ENCODE assay signal across 8 cellular contexts in genomic region chr2:65129613-65130439, GRCh38. TPM values are rescaled to one million over a fixed set of nuclear protein-coding genes. Genes with fewer than 3 reads are reported as not detected.
DNase-seq lines count a peak whose midpoint lies in the region; ATAC-seq and TF ChIP-seq lines count a peak whose summit lies in the region.

Gene RAB1A (minus strand): TSS chr2:65130106. CDS start chr2:65129915, 191 bp downstream.

- peak within 1 kb of the TSS; percentile 98 for H3K27ac Mint-ChIP-seq in CD8-positive, alpha-beta T cell
- H3K27ac Mint-ChIP-seq in activated CD4-positive, alpha-beta memory T cell treated with anti-CD3 and anti-CD28 coated beads for 36 hours, result peak within 1 kb of the TSS; percentile 95

- under 1% methylated on average over 22 of the region's 73 CpGs for WGBS in right lobe of liver (ENCODE audit: insufficient coverage, low coverage, low lambda C conversion rate, missing lambda C conversion rate)

- H3K9me3 ChIP-seq in CD8-positive, alpha-beta T cell (ENCODE audit: low read length), result no peaks in the 10 kb centered on the region
- no peaks in the 10 kb centered on the region for H3K9me3 ChIP-seq in right lobe of liver

- H3K9me3 Mint-ChIP-seq in CD8-positive, alpha-beta T cell, result no peaks in the 10 kb centered on the region
- H3K9me3 Mint-ChIP-seq in activated CD4-positive, alpha-beta memory T cell treated with anti-CD3 and anti-CD28 coated beads for 36 hours, result no peaks in the 10 kb centered on the region

- CTCF ChIA-PET in CD8-positive, alpha-beta T cell (lab: Charles Lee), result interaction anchor here (0.8 to 2.5 kb wide), 8 partner anchors 18 to 212 kb away, joined by 3 to 12 read pairs (median 5); partner anchors contain the start of gene CEP68
- CTCF ChIA-PET in activated CD4-positive, alpha-beta memory T cell treated with anti-CD3 and anti-CD28 coated beads for 36 hours (lab: Charles Lee), result interaction anchor here (0.6 to 3.4 kb wide), 20 partner anchors 9 to 1542 kb away, joined by 3 to 29 read pairs (median 4); partner anchors contain the start of genes ACTR2 and WDPCP

- H3K27me3 Mint-ChIP-seq in CD8-positive, alpha-beta T cell (ENCODE audit: low read depth), result no peaks in the 10 kb centered on the region
- H3K27me3 Mint-ChIP-seq in activated CD4-positive, alpha-beta memory T cell treated with anti-CD3 and anti-CD28 coated beads for 36 hours, result no peaks in the 10 kb centered on the region

- H3K4me1 ChIP-seq in CD8-positive, alpha-beta T cell (ENCODE audit: insufficient read depth, low read length), result peaks cover 42% of the 10 kb centered on the region
- H3K4me1 ChIP-seq in right lobe of liver, result peaks cover 0 to 39% (median 11%) of the 10 kb centered on the region in 4 donors

- peak; percentile 98 to 100 (median 98) for DNase-seq in CD8-positive, alpha-beta T cell
- peak; percentile 99 for DNase-seq in HK-2 (ENCODE audit: unreplicated experiment)
- DNase-seq in NCI-H82 treated with DMSO at 0.1 percent for 48 hours (lab: John Stamatoyannopoulos, UW; ENCODE audit: unreplicated experiment), result peak; percentile 97
- peak; percentile 100 for DNase-seq in activated CD4-positive, alpha-beta memory T cell treated with anti-CD3 and anti-CD28 coated beads for 36 hours
- peak; percentile 98 to 100 (median 99) for DNase-seq in dorsolateral prefrontal cortex
- DNase-seq in right lobe of liver, result peak; percentile 100
- DNase-seq in stimulated activated CD4-positive, alpha-beta T cell treated with anti-CD3 and anti-CD28 coated beads, Interleukin-4, amount 100 ng/mL, for 4 hours, result peak; percentile 98 to 99

- no peak for TF ChIP-seq CTCF in CD8-positive, alpha-beta T cell (IDR thresholded peaks at IDR 0.05)
- TF ChIP-seq CTCF in dorsolateral prefrontal cortex (IDR thresholded peaks at IDR 0.05 in 54 of 56, conservative IDR thresholded peaks at IDR 0.05 in 2 of 56; ENCODE audit: low read depth in 1 of 56, partially characterized antibody in 56 of 56) (peak in 51 of 56 donors; percentile 27 to 79 (median 61)), right lobe of liver (IDR thresholded peaks at IDR 0.05) (peak in 3 of 4 donors; percentile 32 to 40 (median 33))

- peak; percentile 87 for TF ChIP-seq POLR2A in right lobe of liver (IDR thresholded peaks at IDR 0.05)

- no peaks in the 10 kb centered on the region for H3K27me3 ChIP-seq in CD8-positive, alpha-beta T cell (ENCODE audit: insufficient read depth, low read length)
- H3K27me3 ChIP-seq in dorsolateral prefrontal cortex (no peaks in the 10 kb centered on the region), right lobe of liver (no peaks in the 10 kb centered on the region)

- H3K27ac ChIP-seq in CD8-positive, alpha-beta T cell (ENCODE audit: low read depth, low read length), result peak within 1 kb of the TSS; percentile 91
- H3K27ac ChIP-seq in dorsolateral prefrontal cortex, result peak within 1 kb of the TSS; percentile 81 to 98 (median 93)
- peak within 1 kb of the TSS; percentile 94 to 98 (median 98) for H3K27ac ChIP-seq in right lobe of liver

- POLR2A ChIA-PET in CD8-positive, alpha-beta T cell (lab: Charles Lee), result interaction anchor here (0.6 to 2.4 kb wide), 22 partner anchors 10 to 1541 kb away, joined by 3 to 51 read pairs (median 4); partner anchors contain the start of genes ACTR2, AFTPH, CEP68 and MDH1
- POLR2A ChIA-PET in activated CD4-positive, alpha-beta memory T cell treated with anti-CD3 and anti-CD28 coated beads for 36 hours (lab: Charles Lee), result interaction anchor here (0.7 to 2.4 kb wide), 9 partner anchors 10 to 606 kb away, joined by 3 to 24 read pairs (median 5); partner anchors contain the start of genes ACTR2, AFTPH and CEP68

- H3K4me3 ChIP-seq in CD8-positive, alpha-beta T cell (ENCODE audit: low read depth, low read length), result peak within 1 kb of the TSS; percentile 88
- H3K4me3 ChIP-seq in dorsolateral prefrontal cortex (peak within 1 kb of the TSS; percentile 60 to 98 (median 86)), right lobe of liver (peak within 1 kb of the TSS; percentile 85 to 89 (median 87))

- peak; percentile 94 for ATAC-seq in CD8-positive, alpha-beta T cell
- peak; percentile 97 for ATAC-seq in GM19452 (IDR thresholded peaks at IDR 0.05; ENCODE audit: unreplicated experiment)
- peak; percentile 89 to 96 (median 92) for ATAC-seq in right lobe of liver

- peaks cover 16% of the 10 kb centered on the region for H3K36me3 Mint-ChIP-seq in CD8-positive, alpha-beta T cell
- H3K36me3 Mint-ChIP-seq in activated CD4-positive, alpha-beta memory T cell treated with anti-CD3 and anti-CD28 coated beads for 36 hours, result peaks cover 4% of the 10 kb centered on the region

- intact Hi-C loops in CD8-positive, alpha-beta T cell (cut with DNase I, micrococcal nuclease), result loop anchor here (1.0 to 10.0 kb wide), 15 partner anchors 38 to 1541 kb away; partner anchors contain the start of genes ACTR2 (in 2 of the 2), CEP68 (in 2 of the 2), MDH1 (in 2 of the 2) and PELI1 (in 2 of the 2)
- intact Hi-C loops in activated CD4-positive, alpha-beta memory T cell treated with anti-CD3 and anti-CD28 coated beads for 36 hours (cut with micrococcal nuclease), result loop anchor here (1.0 to 2.0 kb wide), 8 partner anchors 65 to 478 kb away; partner anchors contain the start of genes ACTR2, CEP68 and SPRED2
- intact Hi-C loops in dorsolateral prefrontal cortex (cut with DNase I) (loop anchor here (1.0 to 10.0 kb wide), 9 partner anchors 57 to 303 kb away; partner anchors contain the start of genes ACTR2 (in 2 of the 2), CEP68 (in 2 of the 2), SLC1A4 (in 1 of the 2) and SPRED2 (in 1 of the 2)), right lobe of liver (cut with DNase I) (no loop called here)

- H3K4me1 Mint-ChIP-seq in CD8-positive, alpha-beta T cell (ENCODE audit: low read depth), result peaks cover 47% of the 10 kb centered on the region
- peaks cover 37% of the 10 kb centered on the region for H3K4me1 Mint-ChIP-seq in activated CD4-positive, alpha-beta memory T cell treated with anti-CD3 and anti-CD28 coated beads for 36 hours (ENCODE audit: low read depth)

- H3K36me3 ChIP-seq in CD8-positive, alpha-beta T cell (ENCODE audit: insufficient read depth, low read length), result no peaks in the 10 kb centered on the region
- no peaks in the 10 kb centered on the region for H3K36me3 ChIP-seq in right lobe of liver

- H3K4me3 Mint-ChIP-seq in CD8-positive, alpha-beta T cell, result peak within 1 kb of the TSS; percentile 99
- H3K4me3 Mint-ChIP-seq in activated CD4-positive, alpha-beta memory T cell treated with anti-CD3 and anti-CD28 coated beads for 36 hours, result peak within 1 kb of the TSS; percentile 96

RNA-seq across cellular contexts. Expression of gene RAB1A, which starts in this region (rescaled TPM):
- total RNA-seq in CD8-positive, alpha-beta T cell, result 100 to 1,000 TPM; 101 to 103 TPM
- 10 to 100 TPM; 84.3 to 84.5 TPM for total RNA-seq in activated CD4-positive, alpha-beta memory T cell treated with anti-CD3 and anti-CD28 coated beads for 36 hours
- total RNA-seq in dorsolateral prefrontal cortex (100 to 1,000 TPM in 112 of 120 experiments, 10 to 100 TPM in 8; 87.4 to 171 (median 127) TPM), right lobe of liver (100 to 1,000 TPM in 1 of 6 experiments, 10 to 100 TPM in 5; 65.0 to 119 (median 81.3) TPM)

Comparison
In these comparisons a context has a peak if more than half of its experiments do, and no peak if none do; other contexts are left out.
1. Peak in every context shown above with its lines: DNase-seq, ATAC-seq, H3K4me3 ChIP-seq and H3K27ac ChIP-seq.
2. intact Hi-C loops: an anchor here in CD8-positive, alpha-beta T cell (1.0 to 10.0 kb wide), activated CD4-positive, alpha-beta memory T cell treated with anti-CD3 and anti-CD28 coated beads for 36 hours (1.0 to 2.0 kb wide) and dorsolateral prefrontal cortex (1.0 to 10.0 kb wide); none called in right lobe of liver.